Comparison of ENCODE assay signal across 14 cellular contexts in genomic region chr2:69619725-69620124, GRCh38. TPM values are rescaled to one million over a fixed set of nuclear protein-coding genes. Genes with fewer than 3 reads are reported as not detected.
DNase-seq lines count a peak whose midpoint lies in the region; ATAC-seq and TF ChIP-seq lines count a peak whose summit lies in the region.
"Had no signal": no experiment of that assay in that cellular context is flagged by ENCODE, and none has a peak within 500 bp of the region (broad histone marks: within the 10 kb centered on the region; RNA-seq: fewer than 3 reads in every experiment).

No MANE protein-coding gene starts in this region.

- CTCF ChIA-PET in GM10248 (lab: Yijun Ruan, JAX): no interaction called here

- DNase-seq in SKM-1 treated with dmso at 0.1 percent for 144 hours (lab: John Stamatoyannopoulos, UW; ENCODE audit: unreplicated experiment) (peak; percentile 30), left ventricle myocardium inferior (no peak), NCI-H2196 treated with DMSO at 0.1 percent for 48 hours (lab: John Stamatoyannopoulos, UW; ENCODE audit: unreplicated experiment) (no peak), GOT3 (lab: John Stamatoyannopoulos, UW) (no peak), GM10248 (ENCODE audit: extremely low spot score) (no peak), retina (no peak)
- DNase-seq: activated CD8-positive, alpha-beta memory T cell treated with anti-CD3 and anti-CD28 coated beads for 24 hours; amygdala; dorsolateral prefrontal cortex; gastrocnemius medialis; NCI-H187 treated with DMSO at 0.1 percent for 48 hours had no signal

- peak overlapping the region; percentile 22 to 64 (median 48); a peak in 19 of 22 replicates for H3K9ac ChIP-seq in BLaER1 treated with 17β-estradiol and CSF1 and Interleukin-3, amounts not matched to agents 10 nM and 100 nM

- POLR2A ChIA-PET in GM10248 (lab: Yijun Ruan, JAX): no interaction called here

- intact Hi-C loops in left ventricle myocardium inferior (cut with micrococcal nuclease): no loop called here

- H4K20me1 ChIP-seq in BLaER1 treated with 17β-estradiol and CSF1 and Interleukin-3, amounts not matched to agents 10 nM and 100 nM: peaks cover 0 to 96% (median 22%) of the 10 kb centered on the region in 11 experiments; a peak in 12 of 22 replicates

- peak overlapping the region in 8 of 10 experiments; percentile 2 to 48 (median 28); a peak in 12 of 20 replicates for H3K4me3 ChIP-seq in BLaER1 treated with 17β-estradiol and CSF1 and Interleukin-3, amounts not matched to agents 10 nM and 100 nM
- H3K4me3 ChIP-seq in left ventricle myocardium inferior: no peak overlapping the region
- H3K4me3 ChIP-seq: dorsolateral prefrontal cortex, gastrocnemius medialis had no signal

- peak overlapping the region; percentile 75 to 94 (median 91) for H3K4me2 ChIP-seq in BLaER1 treated with 17β-estradiol and CSF1 and Interleukin-3, amounts not matched to agents 10 nM and 100 nM

- ATAC-seq in GM18868 (IDR thresholded peaks at IDR 0.05; ENCODE audit: unreplicated experiment): peak; percentile 38
- ATAC-seq: gastrocnemius medialis, left lobe of liver had no signal

- peak overlapping the region; percentile 5 to 56 (median 48); a peak in 19 of 22 replicates for H3K27ac ChIP-seq in BLaER1 treated with 17β-estradiol and CSF1 and Interleukin-3, amounts not matched to agents 10 nM and 100 nM
- H3K27ac ChIP-seq in left ventricle myocardium inferior (replicated peaks): peak overlapping the region; percentile 1

- no peak for TF ChIP-seq CTCF in left ventricle myocardium inferior (IDR thresholded peaks at IDR 0.05; ENCODE audit: borderline replicate concordance)
- no peak for TF ChIP-seq CTCF in GM10248 (IDR thresholded peaks at IDR 0.05; ENCODE audit: control extremely low read depth, extremely low read depth, low read depth, missing control alignments)

- peaks cover 18 to 62% (median 39%) of the 10 kb centered on the region in 11 experiments for H3K36me3 ChIP-seq in BLaER1 treated with 17β-estradiol and CSF1 and Interleukin-3, amounts not matched to agents 10 nM and 100 nM
- no peaks in the 10 kb centered on the region for H3K36me3 ChIP-seq in left ventricle myocardium inferior
- H3K36me3 ChIP-seq: gastrocnemius medialis had no signal

- H3K9me3 ChIP-seq in BLaER1 treated with 17β-estradiol and CSF1 and Interleukin-3, amounts not matched to agents 10 nM and 100 nM (replicated peaks in 1 of 11): peaks cover 14 to 50% (median 40%) of the 10 kb centered on the region in 11 experiments; a peak in 21 of 22 replicates
- no peaks in the 10 kb centered on the region for H3K9me3 ChIP-seq in left ventricle myocardium inferior (replicated peaks)
- H3K9me3 ChIP-seq: gastrocnemius medialis had no signal

- H3K27me3 ChIP-seq in BLaER1 treated with 17β-estradiol and CSF1 and Interleukin-3, amounts not matched to agents 10 nM and 100 nM: no peaks in the 10 kb centered on the region
- H3K27me3 ChIP-seq in left ventricle myocardium inferior (ENCODE audit: low read depth): no peaks in the 10 kb centered on the region
- H3K27me3 ChIP-seq: dorsolateral prefrontal cortex, gastrocnemius medialis had no signal

- peaks cover 55 to 82% (median 72%) of the 10 kb centered on the region in 10 experiments for H3K4me1 ChIP-seq in BLaER1 treated with 17β-estradiol and CSF1 and Interleukin-3, amounts not matched to agents 10 nM and 100 nM
- H3K4me1 ChIP-seq in left ventricle myocardium inferior: peaks cover 97% of the 10 kb centered on the region

RNA-seq across cellular contexts. Expression of gene AAK1, which starts 23.8 kb away (rescaled TPM):
- 133 TPM for total RNA-seq in left ventricle myocardium inferior
